In genomic region chrX:54352677-54353076, GRCh38 we compare ENCODE assay signal across 10 cellular contexts.
"Had no signal": no experiment of that assay in that cellular context is flagged by ENCODE, and none has a peak within 500 bp of the region (broad histone marks: within the 10 kb centered on the region; RNA-seq: fewer than 3 reads in every experiment).

No MANE protein-coding gene starts in this region.

- H3K4me3 Mint-ChIP-seq: IgD-negative memory B cell had no signal

- H3K4me2 ChIP-seq: KMS-11 had no signal

- H3K36me3 Mint-ChIP-seq: IgD-negative memory B cell had no signal

- H3K9ac ChIP-seq: GM23248, KMS-11 had no signal

- ATAC-seq: HCT116, HepG2 had no signal

- FAIRE-seq: HepG2 had no signal

- H3K27ac Mint-ChIP-seq: IgD-negative memory B cell had no signal

- H3K9me3 ChIP-seq: HAP-1 had no signal

- DNase-seq: GM23248, GOT3, H7, KBM-7 had no signal

- H3K27ac ChIP-seq: GM23248, HL-60, KMS-11 had no signal

- H3K36me3 ChIP-seq: HAP-1 had no signal

- H3K4me3 ChIP-seq: GM23248, HAP-1 had no signal
